15 cellular contexts compared by ENCODE assay signal in genomic region chr18:79685971-79686370, GRCh38.
"Had no signal": no experiment of that assay in that cellular context is flagged by ENCODE, and none has a peak within 500 bp of the region (broad histone marks: within the 10 kb centered on the region; RNA-seq: fewer than 3 reads in every experiment).

No MANE protein-coding gene starts in this region.

- H3K9me3 ChIP-seq: gastrocnemius medialis, heart right ventricle, left ventricle myocardium inferior, ovary, SJSA1, upper lobe of left lung had no signal

- DNase-seq: caudate nucleus; effector CD4-positive, alpha-beta T cell; gastrocnemius medialis; heart right ventricle; left ventricle myocardium inferior; ovary; stimulated activated CD4-positive, alpha-beta T cell treated with anti-CD3 and anti-CD28 coated beads, Interleukin-2, amount 100 ng/mL, for 48 hours; stimulated activated naive CD4-positive, alpha-beta T cell treated with Interleukin-2 at 50 U/mL for 16 hours; SW 1271; T1000; upper lobe of left lung had no signal

- H3K4me3 ChIP-seq: coronary artery, gastrocnemius medialis, heart right ventricle, left ventricle myocardium inferior, ovary, SJSA1, upper lobe of left lung had no signal

- H3K36me3 ChIP-seq: gastrocnemius medialis, left ventricle myocardium inferior, ovary had no signal

- ATAC-seq: gastrocnemius medialis, heart right ventricle had no signal

- H3K4me3 Mint-ChIP-seq: memory B cell had no signal

- H3K27ac Mint-ChIP-seq: memory B cell had no signal

- H3K27me3 Mint-ChIP-seq: memory B cell had no signal

- H3K9me3 Mint-ChIP-seq: memory B cell had no signal

- H3K27ac ChIP-seq: coronary artery, gastrocnemius medialis, heart right ventricle, ovary, SJSA1, upper lobe of left lung, VCaP had no signal

- H3K27me3 ChIP-seq: gastrocnemius medialis, heart right ventricle, ovary, SJSA1, upper lobe of left lung had no signal
